ENCODE assay signal across 8 cellular contexts in the genomic region with DNA sequence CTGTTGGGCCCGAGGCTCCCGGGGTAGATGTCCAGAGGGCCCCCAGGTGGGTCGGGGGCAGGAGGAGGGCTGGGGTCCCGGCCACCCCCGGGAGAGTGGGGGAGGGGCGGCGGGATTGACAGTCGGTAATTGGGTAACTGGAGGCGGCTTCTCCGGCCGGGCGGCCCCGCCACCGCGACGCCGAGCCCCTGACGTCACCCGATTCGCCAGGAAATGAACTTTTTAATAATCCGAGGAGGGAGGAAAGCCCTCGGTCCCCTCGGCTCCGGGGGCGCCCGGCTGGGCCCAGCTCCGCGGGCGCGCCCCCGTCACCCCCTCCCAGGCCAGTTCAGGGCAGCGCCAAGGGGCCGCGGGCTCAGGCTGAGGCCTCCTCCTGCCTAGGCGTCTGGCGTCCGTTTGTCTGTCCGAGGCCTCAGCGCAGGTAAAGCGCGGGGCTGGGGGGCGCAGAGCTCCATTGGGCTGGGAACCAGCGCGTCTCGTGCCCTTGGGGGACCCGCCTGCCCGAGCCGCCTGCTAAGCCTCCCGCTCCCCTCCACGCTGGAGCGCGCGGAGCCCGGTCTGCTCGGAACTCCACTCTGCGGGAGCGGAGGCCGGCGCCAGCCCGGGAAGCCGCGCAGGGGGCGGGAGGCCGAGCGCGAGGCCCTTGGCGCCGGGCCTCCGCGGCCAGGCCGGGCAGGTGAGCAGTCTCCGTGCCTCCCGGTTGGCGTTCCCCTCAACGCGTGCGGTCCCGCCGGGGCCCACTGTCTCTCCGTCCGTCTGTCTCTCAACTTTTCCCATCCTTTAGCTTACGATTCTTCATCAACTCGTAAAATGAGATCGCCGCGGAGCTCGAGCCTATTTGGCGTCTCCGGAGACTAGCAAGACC. TPM values are rescaled to one million over a fixed set of nuclear protein-coding genes. Genes with fewer than 3 reads are reported as not detected.
DNase-seq lines count a peak whose midpoint lies in the region; ATAC-seq and TF ChIP-seq lines count a peak whose summit lies in the region.

No MANE protein-coding gene starts in this region.

- H3K27me3 ChIP-seq in layer of hippocampus (ENCODE audit: control insufficient read depth, insufficient read depth, low read length) = peaks cover 84% of the 10 kb centered on the region

- intact Hi-C loops in MCF 10A (cut with micrococcal nuclease) = no loop called here

- H3K36me3 Mint-ChIP-seq in MCF 10A (ENCODE audit: insufficient read depth, unreplicated experiment) = no peaks in the 10 kb centered on the region

- no peaks in the 10 kb centered on the region for H3K9me3 Mint-ChIP-seq in MCF 10A (ENCODE audit: unreplicated experiment)
- no peaks in the 10 kb centered on the region for H3K9me3 Mint-ChIP-seq in stimulated activated naive CD8-positive, alpha-beta T cell treated with anti-CD3 and anti-CD28 coated beads, Interleukin-15, amount 100 ng/mL, for 72 hours

- H3K4me3 Mint-ChIP-seq in MCF 10A (ENCODE audit: unreplicated experiment) = peak overlapping the region; percentile 85
- H3K4me3 Mint-ChIP-seq in stimulated activated naive CD8-positive, alpha-beta T cell treated with anti-CD3 and anti-CD28 coated beads, Interleukin-15, amount 100 ng/mL, for 72 hours = peak overlapping the region; percentile 84 to 85

- CTCF ChIA-PET in MCF 10A (lab: Yijun Ruan, JAX) = interaction anchor here (0.5 to 0.6 kb wide), 3 partner anchors 52 to 211 kb away, joined by 3 to 4 read pairs (median 3); no protein-coding TSS in a partner anchor

- peaks cover 24% of the 10 kb centered on the region for H3K27me3 Mint-ChIP-seq in MCF 10A (ENCODE audit: insufficient read depth, unreplicated experiment)
- peaks cover 96% of the 10 kb centered on the region for H3K27me3 Mint-ChIP-seq in stimulated activated naive CD8-positive, alpha-beta T cell treated with anti-CD3 and anti-CD28 coated beads, Interleukin-15, amount 100 ng/mL, for 72 hours

- DNase-seq in GM10266 (ENCODE audit: extremely low spot score) (peak; percentile 71), OCI-M1 (lab: John Stamatoyannopoulos, UW) (peak; percentile 90), MCF 10A (ENCODE audit: unreplicated experiment) (no peak), NCI-H2107 treated with DMSO at 0.1 percent for 48 hours (lab: John Stamatoyannopoulos, UW; ENCODE audit: unreplicated experiment) (no peak)
- peak; percentile 31 to 45 for DNase-seq in stimulated activated naive CD8-positive, alpha-beta T cell treated with anti-CD3 and anti-CD28 coated beads, Interleukin-15, amount 100 ng/mL, for 72 hours

- no peak overlapping the region for H3K27ac Mint-ChIP-seq in MCF 10A (ENCODE audit: low read depth, unreplicated experiment)
- H3K27ac Mint-ChIP-seq in stimulated activated naive CD8-positive, alpha-beta T cell treated with anti-CD3 and anti-CD28 coated beads, Interleukin-15, amount 100 ng/mL, for 72 hours = peak overlapping the region in 1 of 2 donors; percentile 86

- ATAC-seq in stimulated activated naive CD8-positive, alpha-beta T cell treated with anti-CD3 and anti-CD28 coated beads, Interleukin-15, amount 100 ng/mL, for 72 hours = peak; percentile 16
- ATAC-seq in GM19351 (IDR thresholded peaks at IDR 0.05; ENCODE audit: unreplicated experiment) = no peak

- BruUV-seq in MCF 10A (replicated peaks; lab: Mats Ljungman, UMichigan) = no TSS peak

- H3K4me1 Mint-ChIP-seq in MCF 10A (ENCODE audit: insufficient read depth, unreplicated experiment) = peaks cover 4% of the 10 kb centered on the region
- peaks cover 70% of the 10 kb centered on the region for H3K4me1 Mint-ChIP-seq in stimulated activated naive CD8-positive, alpha-beta T cell treated with anti-CD3 and anti-CD28 coated beads, Interleukin-15, amount 100 ng/mL, for 72 hours

- TF ChIP-seq CTCF in 22Rv1 (IDR thresholded peaks at IDR 0.05) = no peak
- TF ChIP-seq CTCF in GM10266 (IDR thresholded peaks at IDR 0.05; ENCODE audit: control insufficient read depth, insufficient read depth, low read depth, missing control alignments) = no peak
- no peak for TF ChIP-seq CTCF in MCF 10A (IDR thresholded peaks at IDR 0.05; ENCODE audit: unreplicated experiment)

- H3K27ac ChIP-seq in 22Rv1 (peak overlapping the region; percentile 96), layer of hippocampus (ENCODE audit: low read depth, low read length) (peak overlapping the region; percentile 57)

- POLR2A ChIA-PET in MCF 10A (lab: Yijun Ruan, JAX) = interaction anchor here (1.7 kb wide), 1 partner anchor 17 kb away, joined by 7 read pairs; no protein-coding TSS in a partner anchor

RNA-seq across cellular contexts. Expression of a gene that starts 3.8 kb away (rescaled TPM):
- 0.51 and 0.56 TPM in 2 replicates for total RNA-seq in MCF 10A (2022)

RNA-seq across cellular contexts. Expression of a gene that starts 22.5 kb away (rescaled TPM):
- total RNA-seq in MCF 10A (2022) = not detected in 2 replicates

Comparison
In these comparisons a context has a peak if more than half of its experiments do, and no peak if none do; other contexts are left out.
1. DNase-seq: peak in GM10266 (single experiment), OCI-M1 (single experiment) and stimulated activated naive CD8-positive, alpha-beta T cell treated with anti-CD3 and anti-CD28 coated beads, Interleukin-15, amount 100 ng/mL, for 72 hours (2 of 2); none in MCF 10A (single experiment) and NCI-H2107 treated with DMSO at 0.1 percent for 48 hours (single experiment).